Comparison of ENCODE assay signal across 17 cellular contexts in genomic region chr21:35314896-35315582, GRCh38.
"Had no signal": no experiment of that assay in that cellular context is flagged by ENCODE, and none has a peak within 500 bp of the region (broad histone marks: within the 10 kb centered on the region; RNA-seq: fewer than 3 reads in every experiment).

No MANE protein-coding gene starts in this region.

- H3K27me3 ChIP-seq: ascending aorta, right lobe of liver, spleen, testis, upper lobe of right lung had no signal

- H3K9me3 ChIP-seq: ascending aorta, prostate gland, right lobe of liver, spleen, testis, upper lobe of right lung had no signal

- DNase-seq: activated B cell treated with CpG ODN at 0.5 μM for 24 hours; activated CD4-positive, alpha-beta T cell treated with anti-CD3 and anti-CD28 coated beads for 48 hours; activated CD8-positive, alpha-beta memory T cell treated with anti-CD3 and anti-CD28 coated beads, Interleukin-2, amount 50 U/mL, for 48 hours; activated CD8-positive, alpha-beta T cell treated with anti-CD3 and anti-CD28 coated beads, Interleukin-2, amount 10 ng/mL, durations not matched to agents 7 days and 5 days; activated gamma-delta T cell treated with Interleukin-2 at 50 U/mL for 16 hours; activated T-cell treated with anti-CD3 and anti-CD28 coated beads, Interleukin-2, amount 50 U/mL, for 72 hours; dorsolateral prefrontal cortex; foreskin melanocyte; head of caudate nucleus; occipital lobe; right lobe of liver; spleen; stimulated activated naive CD8-positive, alpha-beta T cell treated with anti-CD3 and anti-CD28 coated beads, Interleukin-15, amount 100 ng/mL, for 72 hours; testis; upper lobe of right lung had no signal

- H3K36me3 ChIP-seq: ascending aorta, prostate gland, right lobe of liver, spleen, upper lobe of right lung had no signal

- ATAC-seq: activated CD8-positive, alpha-beta T cell treated with anti-CD3 and anti-CD28 coated beads, Interleukin-2, amount 10 ng/mL, durations not matched to agents 7 days and 5 days; activated T-cell treated with anti-CD3 and anti-CD28 coated beads, Interleukin-2, amount 50 U/mL, for 72 hours; right lobe of liver; stimulated activated naive CD8-positive, alpha-beta T cell treated with anti-CD3 and anti-CD28 coated beads, Interleukin-15, amount 100 ng/mL, for 72 hours; upper lobe of right lung had no signal

- H3K27ac ChIP-seq: ascending aorta, dorsolateral prefrontal cortex, prostate gland, right lobe of liver, spleen, testis, upper lobe of right lung had no signal

- H3K4me3 ChIP-seq: ascending aorta, dorsolateral prefrontal cortex, prostate gland, right lobe of liver, spleen, testis, upper lobe of right lung had no signal

- H3K4me1 ChIP-seq: ascending aorta, prostate gland, right lobe of liver, spleen, upper lobe of right lung had no signal
